In the genomic region with DNA sequence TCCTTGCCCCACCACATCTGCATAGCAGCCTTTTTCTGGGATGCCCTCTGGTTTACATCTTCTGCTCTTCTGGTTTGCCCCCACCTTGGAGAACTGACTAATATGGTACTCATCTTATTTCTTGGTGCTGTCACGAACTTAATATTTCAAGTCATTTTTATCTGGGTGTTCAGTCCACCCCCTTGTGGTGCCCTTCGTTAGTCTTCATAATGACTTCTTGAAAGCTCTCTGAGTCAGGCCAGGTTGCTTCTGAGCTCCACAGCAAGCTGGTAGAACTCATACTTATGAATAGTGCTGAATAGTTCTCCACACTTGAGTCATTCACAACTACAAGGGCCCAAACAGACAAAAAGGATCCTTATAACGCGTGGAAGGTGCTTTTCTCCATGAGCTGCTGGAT, we compare ENCODE assay signal across 13 cellular contexts. TPM values are rescaled to one million over a fixed set of nuclear protein-coding genes. Genes with fewer than 3 reads are reported as not detected.
DNase-seq lines count a peak whose midpoint lies in the region; ATAC-seq, FAIRE-seq and TF ChIP-seq lines count a peak whose summit lies in the region.
"Had no signal": no experiment of that assay in that cellular context is flagged by ENCODE, and none has a peak within 500 bp of the region (broad histone marks: within the 10 kb centered on the region; RNA-seq: fewer than 3 reads in every experiment).

No MANE protein-coding gene starts in this region.

- no peak overlapping the region for H3K4me3 Mint-ChIP-seq in MCF 10A (ENCODE audit: unreplicated experiment)

- CTCF ChIA-PET in MCF 10A (lab: Yijun Ruan, JAX) = interaction anchor here (0.6 to 0.9 kb wide), 2 partner anchors 14 to 19 kb away, joined by 3 read pairs; no protein-coding TSS in a partner anchor

- no TSS peak for BruUV-seq in MCF 10A (replicated peaks; lab: Mats Ljungman, UMichigan)

- TF ChIP-seq POLR2A in uterus (IDR thresholded peaks at IDR 0.05) = no peak

- POLR2A ChIA-PET in MCF 10A (lab: Yijun Ruan, JAX) = interaction anchor here (0.7 kb wide), 1 partner anchor 1983 kb away, joined by 3 read pairs; no protein-coding TSS in a partner anchor

- DNase-seq in Right ventricle myocardium superior = no peak
- DNase-seq in right atrium auricular region (ENCODE audit: low spot score) = no peak
- DNase-seq in MCF 10A (ENCODE audit: unreplicated experiment) = peak; percentile 31
- no peak for DNase-seq in lung (ENCODE audit: low spot score)
- peak in 1 of 2 donors; percentile 34 for DNase-seq in uterus
- no peak for DNase-seq in posterior cingulate gyrus
- no peak for DNase-seq in small intestine
- DNase-seq: activated CD8-positive, alpha-beta memory T cell treated with anti-CD3 and anti-CD28 coated beads, Interleukin-2, amount 50 U/mL, for 48 hours; aorta; T-helper 9 cell had no signal

- H3K4me1 ChIP-seq in right atrium auricular region (no peaks in the 10 kb centered on the region), lung (ENCODE audit: control insufficient read depth in 2 of 2, insufficient read depth in 2 of 2, low read length in 2 of 2) (peaks cover 0 to 3% of the 10 kb centered on the region in 2 donors), uterus (no peaks in the 10 kb centered on the region), small intestine (ENCODE audit: control insufficient read depth in 2 of 2, insufficient read depth in 1 of 2, low read depth in 1 of 2, low read length in 1 of 2) (peaks cover 2 to 4% of the 10 kb centered on the region in 2 donors)

- 75 to 90% methylated on average over 4 of the region's 4 CpGs for WGBS in lung, 2 donors
- WGBS in small intestine, 3 donors = 73 to 82% (median 80%) methylated on average over 4 of the region's 4 CpGs

- H3K4me3 ChIP-seq in right atrium auricular region = no peak overlapping the region
- no peak overlapping the region for H3K4me3 ChIP-seq in lung
- no peak overlapping the region for H3K4me3 ChIP-seq in uterus
- no peak overlapping the region for H3K4me3 ChIP-seq in small intestine (ENCODE audit: low read depth in 1 of 2, low read length in 2 of 2)

- no peak for FAIRE-seq in small intestine (lab: Jason Lieb, UNC)
- FAIRE-seq: H1 had no signal

- H3K27ac Mint-ChIP-seq in MCF 10A (ENCODE audit: low read depth, unreplicated experiment) = no peak overlapping the region

- intact Hi-C loops in Right ventricle myocardium superior (cut with DNase I) (no loop called here), MCF 10A (cut with micrococcal nuclease) (no loop called here), uterus (cut with DNase I; ENCODE audit: low total_unique reads) (no loop called here), posterior cingulate gyrus (cut with DNase I) (loop anchor here (10.0 kb wide), 1 partner anchor 112 kb away; the partner anchor contains the start of gene PMP22)

- H3K27ac ChIP-seq in right atrium auricular region (no peak overlapping the region), lung (ENCODE audit: low read depth in 1 of 2, low read length in 1 of 2) (no peak overlapping the region), uterus (peak overlapping the region; percentile 26 to 43), small intestine (ENCODE audit: low read depth in 1 of 2, low read length in 1 of 2) (no peak overlapping the region)
- H3K27ac ChIP-seq: 22Rv1 had no signal

- ATAC-seq in Right ventricle myocardium superior (ENCODE audit: poor library complexity) (peak; percentile 27), lung (ENCODE audit: insufficient read depth, low FRiP score) (peak; percentile 27), HG02798 (IDR thresholded peaks at IDR 0.05; ENCODE audit: poor library complexity, unreplicated experiment) (no peak)

- H3K4me1 Mint-ChIP-seq in MCF 10A (ENCODE audit: insufficient read depth, unreplicated experiment) = peaks cover 4% of the 10 kb centered on the region

- no peaks in the 10 kb centered on the region for H3K27me3 ChIP-seq in right atrium auricular region
- no peaks in the 10 kb centered on the region for H3K27me3 ChIP-seq in lung (ENCODE audit: control insufficient read depth, insufficient read depth)
- no peaks in the 10 kb centered on the region for H3K27me3 ChIP-seq in uterus
- H3K27me3 ChIP-seq in small intestine (ENCODE audit: control insufficient read depth in 2 of 2, insufficient read depth in 2 of 2, low read length in 2 of 2) = no peaks in the 10 kb centered on the region

- peaks cover 47% of the 10 kb centered on the region for H3K27me3 Mint-ChIP-seq in MCF 10A (ENCODE audit: insufficient read depth, unreplicated experiment)

- no peaks in the 10 kb centered on the region for H3K36me3 ChIP-seq in right atrium auricular region
- no peaks in the 10 kb centered on the region for H3K36me3 ChIP-seq in lung (ENCODE audit: control insufficient read depth in 2 of 2, insufficient read depth in 2 of 2, low read length in 2 of 2)
- H3K36me3 ChIP-seq in uterus = no peaks in the 10 kb centered on the region
- no peaks in the 10 kb centered on the region for H3K36me3 ChIP-seq in small intestine (ENCODE audit: control insufficient read depth in 2 of 2, insufficient read depth in 2 of 2, low read length in 2 of 2)

- H3K9me3 Mint-ChIP-seq in MCF 10A (ENCODE audit: unreplicated experiment) = no peaks in the 10 kb centered on the region

- no peak for TF ChIP-seq CTCF in right atrium auricular region (IDR thresholded peaks at IDR 0.05)
- no peak for TF ChIP-seq CTCF in MCF 10A (IDR thresholded peaks at IDR 0.05; ENCODE audit: unreplicated experiment)
- no peak for TF ChIP-seq CTCF in lung (IDR thresholded peaks at IDR 0.05; ENCODE audit: control extremely low read depth, extremely low read depth)
- no peak for TF ChIP-seq CTCF in uterus (IDR thresholded peaks at IDR 0.05)

- no peaks in the 10 kb centered on the region for H3K9me3 ChIP-seq in right atrium auricular region
- H3K9me3 ChIP-seq in lung (ENCODE audit: control insufficient read depth in 2 of 2, insufficient read depth in 1 of 2, low read length in 1 of 2) = no peaks in the 10 kb centered on the region
- H3K9me3 ChIP-seq in uterus = no peaks in the 10 kb centered on the region
- H3K9me3 ChIP-seq in small intestine (ENCODE audit: control insufficient read depth, low read depth) = no peaks in the 10 kb centered on the region

- H3K36me3 Mint-ChIP-seq in MCF 10A (ENCODE audit: insufficient read depth, unreplicated experiment) = peaks cover 6% of the 10 kb centered on the region

RNA-seq across cellular contexts. Expression of gene TEKT3, which starts 35.8 kb away (rescaled TPM):
- total RNA-seq in Right ventricle myocardium superior (0.43 TPM), right atrium auricular region (not detected), MCF 10A (2022) (not detected in 2 replicates), lung (1 to 10 TPM; 1.4 to 5.4 TPM), uterus (1 to 10 TPM in 1 of 4 donors, under 1 TPM in 2, not detected in 1; 0.51 to 2.6 (median 0.90) TPM)
- polyA plus RNA-seq in lung (1 to 10 TPM; 1.2 to 1.9 TPM), small intestine (under 1 TPM in 1 of 3 donors, not detected in 2; 0.24 TPM)

Comparison
In these comparisons a context has a peak if more than half of its experiments do, and no peak if none do; other contexts are left out.
1. H3K27ac ChIP-seq: peak in uterus (2 of 2); none in right atrium auricular region (0 of 2), lung (0 of 2) and small intestine (0 of 2).